In the genomic region with DNA sequence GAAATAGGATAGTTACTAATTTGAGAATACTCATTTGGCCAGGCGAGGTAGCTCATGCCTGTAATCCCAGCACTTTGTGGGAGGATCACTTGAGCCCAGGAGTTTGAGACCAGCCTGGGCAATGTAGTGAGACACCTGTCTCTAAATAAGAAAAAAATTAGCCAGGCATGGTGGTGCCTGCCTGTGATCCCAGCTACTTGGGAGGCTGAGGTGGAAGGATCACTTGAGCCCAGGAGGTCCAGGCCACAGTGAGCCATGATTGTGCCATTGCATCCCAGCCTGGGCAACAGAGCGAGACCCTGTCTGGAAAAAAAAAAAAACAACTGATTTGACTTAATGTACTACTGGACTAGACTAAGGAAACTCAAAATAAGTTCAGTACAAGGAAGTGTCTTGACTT, we compare ENCODE assay signal across 16 cellular contexts. TPM values are rescaled to one million over a fixed set of nuclear protein-coding genes. Genes with fewer than 3 reads are reported as not detected.
DNase-seq lines count a peak whose midpoint lies in the region; ATAC-seq, FAIRE-seq and TF ChIP-seq lines count a peak whose summit lies in the region.
"Had no signal": no experiment of that assay in that cellular context is flagged by ENCODE, and none has a peak within 500 bp of the region (broad histone marks: within the 10 kb centered on the region; RNA-seq: fewer than 3 reads in every experiment).

No MANE protein-coding gene starts in this region.

- TF ChIP-seq CTCF in HEK293 (tag by site-specific recombination; IDR thresholded peaks at IDR 0.05): no peak
- TF ChIP-seq CTCF in Panc1 (IDR thresholded peaks at IDR 0.05): no peak
- no peak for TF ChIP-seq CTCF in K562 (IDR thresholded peaks at IDR 0.05 in 2 of 3, conservative IDR thresholded peaks at IDR 0.05 in 1 of 3; ENCODE audit: insufficient read depth in 2 of 3, low read depth in 1 of 3, low read length in 3 of 3)

- intact Hi-C loops in Right ventricle myocardium inferior (cut with DNase I): loop anchor here (1.0 kb wide), 1 partner anchor 211 kb away; no protein-coding TSS in a partner anchor
- intact Hi-C loops in right cardiac atrium (cut with DNase I): loop anchor here in 2 of 4 donors (5.0 kb wide), 1 partner anchor 213 kb away; no protein-coding TSS in a partner anchor
- intact Hi-C loops in Panc1 (cut with micrococcal nuclease; ENCODE audit: unreplicated experiment): loop anchor here (1.0 kb wide), 1 partner anchor 211 kb away; no protein-coding TSS in a partner anchor
- intact Hi-C loops in K562 (cut with micrococcal nuclease): loop anchor here (1.0 to 5.0 kb wide), 2 partner anchors 142 to 211 kb away; no protein-coding TSS in a partner anchor

- BruUV-seq in Panc1 (replicated peaks; lab: Mats Ljungman, UMichigan): no TSS peak
- no TSS peak for BruUV-seq in K562 (replicated peaks; lab: Mats Ljungman, UMichigan)

- H3K9me3 ChIP-seq in right cardiac atrium (ENCODE audit: control insufficient read depth, low read length): no peaks in the 10 kb centered on the region
- no peaks in the 10 kb centered on the region for H3K9me3 ChIP-seq in HEK293 (ENCODE audit: control insufficient read depth, insufficient read depth, low read depth, low read length)
- no peaks in the 10 kb centered on the region for H3K9me3 ChIP-seq in Panc1 (ENCODE audit: control insufficient read depth, insufficient read depth, low read depth, low read length)
- no peaks in the 10 kb centered on the region; the same call in 1 of the 2 replicates for H3K9me3 ChIP-seq in K562 (replicated peaks; ENCODE audit: control insufficient read depth, insufficient read depth, low read depth, low read length)
- no peaks in the 10 kb centered on the region for H3K9me3 ChIP-seq in Karpas-422 (ENCODE audit: low read length)
- H3K9me3 ChIP-seq: A549; BLaER1 treated with 17β-estradiol and CSF1 and Interleukin-3, amounts not matched to agents 10 nM and 100 nM; Caco-2 had no signal

- no peaks in the 10 kb centered on the region for H3K9me1 ChIP-seq in K562 (ENCODE audit: control insufficient read depth, insufficient read depth, low read length)

- WGBS in right cardiac atrium: 82% methylated on average over 2 of the region's 2 CpGs
- 38% methylated on average over 2 of the region's 2 CpGs for WGBS in K562 (ENCODE audit: insufficient coverage, low coverage, missing lambda C conversion rate)

- H4K20me1 ChIP-seq in K562 (replicated peaks; ENCODE audit: control insufficient read depth, insufficient read depth, low read length) (no peaks in the 10 kb centered on the region), Karpas-422 (ENCODE audit: insufficient read depth, low read depth, low read length) (no peaks in the 10 kb centered on the region)
- H4K20me1 ChIP-seq: BLaER1 treated with 17β-estradiol and CSF1 and Interleukin-3, amounts not matched to agents 10 nM and 100 nM had no signal

- no peak overlapping the region for H3K27ac ChIP-seq in right cardiac atrium (ENCODE audit: low read length)
- H3K27ac ChIP-seq in HEK293 (ENCODE audit: extremely low read depth, low read depth, low read length): no peak overlapping the region
- no peak overlapping the region for H3K27ac ChIP-seq in Panc1 (ENCODE audit: low read length)
- H3K27ac ChIP-seq in K562 (ENCODE audit: extremely low read depth, low read depth, low read length): no peak overlapping the region
- no peak overlapping the region for H3K27ac ChIP-seq in Karpas-422 (ENCODE audit: low read length)
- H3K27ac ChIP-seq: 22Rv1; A549; BLaER1 treated with 17β-estradiol and CSF1 and Interleukin-3, amounts not matched to agents 10 nM and 100 nM; C4-2B had no signal

- POLR2A ChIA-PET in HEK293 (lab: Yijun Ruan, JAX) (interaction anchor here (0.7 to 1.0 kb wide), 3 partner anchors 33 to 164 kb away, joined by 3 to 7 read pairs (median 4); a partner anchor contains a TSS), Panc1 (lab: Charles Lee) (no interaction called here), K562 (lab: Yijun Ruan, JAX) (interaction anchor here (0.6 to 1.3 kb wide), 3 partner anchors 11 to 211 kb away, joined by 3 to 4 read pairs (median 4); no protein-coding TSS in a partner anchor)

- no peak overlapping the region for H3K9ac ChIP-seq in K562 (ENCODE audit: insufficient read depth in 1 of 2, low read depth in 2 of 2, low read length in 2 of 2)
- H3K9ac ChIP-seq in Karpas-422 (ENCODE audit: low read length): no peak overlapping the region
- H3K9ac ChIP-seq: BLaER1 treated with 17β-estradiol and CSF1 and Interleukin-3, amounts not matched to agents 10 nM and 100 nM had no signal

- no peak for TF ChIP-seq EP300 in K562 (IDR thresholded peaks at IDR 0.05; ENCODE audit: low read length)

- no peak for FAIRE-seq in K562 (lab: Jason Lieb, UNC)
- FAIRE-seq: GM12891 had no signal

- H3K4me2 ChIP-seq in K562 (ENCODE audit: insufficient read depth, low read length) (no peak overlapping the region), Karpas-422 (ENCODE audit: low read depth, low read length, poor library complexity, severe bottlenecking) (no peak overlapping the region)
- H3K4me2 ChIP-seq: A549; BLaER1 treated with 17β-estradiol and CSF1 and Interleukin-3, amounts not matched to agents 10 nM and 100 nM had no signal

- ATAC-seq in Right ventricle myocardium inferior (peak; percentile 23), right cardiac atrium (no peak), Panc1 (peak; percentile 34; the same call in 1 of the 2 replicates), K562 (no peak)
- ATAC-seq: CD8-positive, alpha-beta T cell had no signal

- H3K36me3 ChIP-seq in HEK293 (ENCODE audit: control insufficient read depth in 2 of 2, insufficient read depth in 1 of 2, low read length in 2 of 2): no peaks in the 10 kb centered on the region
- H3K36me3 ChIP-seq in Panc1 (ENCODE audit: control insufficient read depth, insufficient read depth, low read length): no peaks in the 10 kb centered on the region
- no peaks in the 10 kb centered on the region for H3K36me3 ChIP-seq in K562 (ENCODE audit: control insufficient read depth, insufficient read depth, low read length)
- no peaks in the 10 kb centered on the region for H3K36me3 ChIP-seq in Karpas-422 (ENCODE audit: insufficient read depth, low read length)
- H3K36me3 ChIP-seq: BLaER1 treated with 17β-estradiol and CSF1 and Interleukin-3, amounts not matched to agents 10 nM and 100 nM had no signal

- H2AFZ ChIP-seq in K562 (ENCODE audit: low read depth, low read length): no peak overlapping the region
- no peak overlapping the region for H2AFZ ChIP-seq in Karpas-422 (ENCODE audit: low read length)

- in situ Hi-C loops in Panc1 (cut with HindIII; ENCODE audit: low pct_unique_long_range_greater_than_20kb, low sequenced_read_pairs) (no loop called here), K562 (cut with MboI) (no loop called here)

- H3K27me3 ChIP-seq in right cardiac atrium (ENCODE audit: control insufficient read depth, insufficient read depth) (no peaks in the 10 kb centered on the region), Panc1 (ENCODE audit: control insufficient read depth, insufficient read depth, low read length) (no peaks in the 10 kb centered on the region), K562 (ENCODE audit: control insufficient read depth in 2 of 2, insufficient read depth in 2 of 2, low read length in 2 of 2) (peaks cover 7 to 12% of the 10 kb centered on the region in 2 experiments; a peak in 4 of 5 replicates), Karpas-422 (ENCODE audit: low read length) (no peaks in the 10 kb centered on the region)
- H3K27me3 ChIP-seq: BLaER1 treated with 17β-estradiol and CSF1 and Interleukin-3, amounts not matched to agents 10 nM and 100 nM had no signal

- TF ChIP-seq POLR2A in K562 (conservative IDR thresholded peaks at IDR 0.05): no peak

- CTCF ChIA-PET in HEK293 (lab: Yijun Ruan, JAX) (interaction anchor here (0.6 to 5.2 kb wide), 28 partner anchors 9 to 231 kb away, joined by 3 to 94 read pairs (median 6); a partner anchor contains a TSS), Panc1 (lab: Charles Lee) (interaction anchor here (0.6 to 1.4 kb wide), 5 partner anchors 22 to 211 kb away, joined by 3 to 26 read pairs (median 8); a partner anchor contains a TSS), K562 (lab: Yijun Ruan, JAX; ENCODE audit: low intra/inter-chr PET ratio) (interaction anchor here (0.7 to 4.8 kb wide), 3 partner anchors 189 to 216 kb away, joined by 3 to 71 read pairs (median 5); no protein-coding TSS in a partner anchor)

- no peak overlapping the region for H3K4me3 ChIP-seq in right cardiac atrium (ENCODE audit: low read length)
- no peak overlapping the region for H3K4me3 ChIP-seq in HEK293 (ENCODE audit: low read depth, low read length)
- no peak overlapping the region for H3K4me3 ChIP-seq in Panc1 (ENCODE audit: low read depth in 2 of 2, low read length in 2 of 2)
- no peak overlapping the region for H3K4me3 ChIP-seq in K562
- no peak overlapping the region for H3K4me3 ChIP-seq in Karpas-422 (ENCODE audit: low read length)
- H3K4me3 ChIP-seq: A549; BLaER1 treated with 17β-estradiol and CSF1 and Interleukin-3, amounts not matched to agents 10 nM and 100 nM had no signal

- DNase-seq in Right ventricle myocardium inferior (ENCODE audit: missing footprints): no peak
- no peak for DNase-seq in right cardiac atrium
- DNase-seq in Panc1 (ENCODE audit: low read depth, low spot score): no peak
- no peak for DNase-seq in K562 (ENCODE audit: extremely low read depth in 1 of 4, low spot score in 3 of 4)
- DNase-seq in NCI-H2107 (lab: John Stamatoyannopoulos, UW): no peak
- no peak for DNase-seq in Karpas-422
- DNase-seq: CD4-positive, alpha-beta T cell; GF-D8 had no signal

- H3K4me1 ChIP-seq in right cardiac atrium (ENCODE audit: control insufficient read depth, insufficient read depth, low read length) (no peaks in the 10 kb centered on the region), HEK293 (ENCODE audit: control insufficient read depth, insufficient read depth, low read length) (no peaks in the 10 kb centered on the region), Panc1 (ENCODE audit: control insufficient read depth, insufficient read depth, low read length) (no peaks in the 10 kb centered on the region), K562 (replicated peaks in 1 of 2; ENCODE audit: control insufficient read depth in 2 of 2, insufficient read depth in 2 of 2, low read length in 2 of 2) (no peaks in the 10 kb centered on the region), Karpas-422 (ENCODE audit: low read length) (no peaks in the 10 kb centered on the region)
- H3K4me1 ChIP-seq: A549; BLaER1 treated with 17β-estradiol and CSF1 and Interleukin-3, amounts not matched to agents 10 nM and 100 nM; Caco-2 had no signal

- TF ChIP-seq RAD21 in K562 (CRISPR knock-in tag; conservative IDR thresholded peaks at IDR 0.05 in 1 of 2, IDR thresholded peaks at IDR 0.05 in 1 of 2): no peak

- H3K79me2 ChIP-seq in K562 (ENCODE audit: control insufficient read depth, insufficient read depth, low read length): no peaks in the 10 kb centered on the region
- H3K79me2 ChIP-seq in Karpas-422 (ENCODE audit: low read length): no peaks in the 10 kb centered on the region

- H3K9me2 ChIP-seq in Karpas-422 (replicated peaks; ENCODE audit: insufficient read depth, low read length): no peaks in the 10 kb centered on the region

RNA-seq across cellular contexts. Expression of a gene that starts 32.7 kb away (rescaled TPM):
- total RNA-seq in Right ventricle myocardium inferior (91.9 TPM), right cardiac atrium (10 to 100 TPM; 72.3 to 84.2 (median 78.9) TPM), Panc1 (2021; ENCODE audit: unreplicated experiment) (80.8 TPM), K562 (2014; rRNA removed) (87.9 and 98.8 TPM in 2 replicates), K562 (2014; rRNA removed; fragmentation: Illumina TruSeq; extraction: Trizol) (155 and 159 TPM in 2 replicates), K562 (2015; rRNA removed; fragmentation: Illumina TruSeq; extraction: Trizol) (151 and 165 TPM in 2 replicates), K562 (2021) (73.8 and 79.5 TPM in 2 replicates)
- polyA plus RNA-seq in right cardiac atrium (69.9 TPM), K562 (2011; rRNA removed) (67.2 and 110 TPM in 2 replicates), K562 (2014; fragmentation: Illumina TruSeq; extraction: Trizol) (71.8 and 113 TPM in 2 replicates), K562 (2014; fragmentation: Nextera tagmentation; extraction: Ambion mirVana) (10 to 100 TPM; 53.3 to 57.6 TPM), K562 (2014; rRNA removed) (79.3 and 82.5 TPM in 2 replicates)
- polyA plus RNA-seq in Panc1 (2012; ENCODE audit: insufficient read length): 34.1 TPM
- 174 and 623 TPM in 2 replicates for total RNA-seq in K562 (2011; cell fraction: chromatin; rRNA removed; ENCODE audit: low replicate concordance)
- total RNA-seq in K562 (2011; cell fraction: nucleolus; rRNA removed): 72.9 and 101 TPM in 2 replicates
- total RNA-seq in K562 (2011; cell fraction: nucleoplasm; rRNA removed): 171 and 220 TPM in 2 replicates
- polyA plus RNA-seq in K562 (2011; cell fraction: cytosol; rRNA removed): 23.5 and 29.3 TPM in 2 replicates
- 130 and 153 TPM in 2 replicates for polyA plus RNA-seq in K562 (2011; cell fraction: nucleus; rRNA removed)
- polyA plus RNA-seq in K562 (2012): 78.1 and 79.2 TPM in 2 replicates
- polyA minus RNA-seq in K562 (2011; rRNA and poly(A)+ RNA removed): 305 and 364 TPM in 2 replicates
- polyA minus RNA-seq in K562 (2011; cell fraction: cytosol; rRNA and poly(A)+ RNA removed): 49.1 and 83.5 TPM in 2 replicates
- polyA minus RNA-seq in K562 (2011; cell fraction: nucleus; rRNA and poly(A)+ RNA removed): 224 and 279 TPM in 2 replicates
- 232 and 317 TPM in 2 replicates for total RNA-seq in Karpas-422 (2014; rRNA removed; shearing (Covaris generic); ENCODE audit: low replicate concordance)

Comparison
In these comparisons a context has a peak if more than half of its experiments do, and no peak if none do; other contexts are left out.
1. ATAC-seq: peak in Right ventricle myocardium inferior (single experiment) and Panc1 (single experiment); none in right cardiac atrium (0 of 2) and K562 (single experiment).